In the genomic region with DNA sequence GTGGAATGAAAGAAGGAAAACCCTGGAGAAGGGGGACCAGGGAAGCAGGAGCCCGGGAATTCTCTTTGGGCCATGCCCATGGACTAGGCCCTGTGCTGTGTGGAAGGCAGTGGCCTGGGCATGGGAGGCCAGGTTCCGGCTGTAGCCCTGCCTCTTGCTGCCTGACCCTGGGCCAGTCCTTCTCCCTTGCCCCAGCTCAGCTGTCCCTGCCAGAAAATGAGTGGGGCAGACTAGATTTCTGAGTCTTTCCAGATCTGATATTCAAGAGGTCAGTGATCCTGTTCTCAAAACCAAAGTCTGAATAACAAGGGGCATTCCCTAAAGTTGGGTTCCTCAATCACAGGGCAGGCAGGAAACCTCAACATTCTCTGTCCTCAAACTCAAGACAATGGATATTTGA, we compare ENCODE assay signal across 1 cellular context.
TF ChIP-seq lines count a peak whose summit lies in the region.

No MANE protein-coding gene starts in this region.

TF ChIP-seq in GM23338, 12 proteins besides CTCF, POLR2A, EP300 and RAD21 (continued from another document):
- TF ChIP-seq, protein P1, sequence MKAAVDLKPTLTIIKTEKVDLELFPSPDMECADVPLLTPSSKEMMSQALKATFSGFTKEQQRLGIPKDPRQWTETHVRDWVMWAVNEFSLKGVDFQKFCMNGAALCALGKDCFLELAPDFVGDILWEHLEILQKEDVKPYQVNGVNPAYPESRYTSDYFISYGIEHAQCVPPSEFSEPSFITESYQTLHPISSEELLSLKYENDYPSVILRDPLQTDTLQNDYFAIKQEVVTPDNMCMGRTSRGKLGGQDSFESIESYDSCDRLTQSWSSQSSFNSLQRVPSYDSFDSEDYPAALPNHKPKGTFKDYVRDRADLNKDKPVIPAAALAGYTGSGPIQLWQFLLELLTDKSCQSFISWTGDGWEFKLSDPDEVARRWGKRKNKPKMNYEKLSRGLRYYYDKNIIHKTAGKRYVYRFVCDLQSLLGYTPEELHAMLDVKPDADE (IDR thresholded peaks at IDR 0.05): no peak
- no peak for TF ChIP-seq ZNF331 (CRISPR knock-in tag; IDR thresholded peaks at IDR 0.05; ENCODE audit: low read depth)
- TF ChIP-seq, protein P2, sequence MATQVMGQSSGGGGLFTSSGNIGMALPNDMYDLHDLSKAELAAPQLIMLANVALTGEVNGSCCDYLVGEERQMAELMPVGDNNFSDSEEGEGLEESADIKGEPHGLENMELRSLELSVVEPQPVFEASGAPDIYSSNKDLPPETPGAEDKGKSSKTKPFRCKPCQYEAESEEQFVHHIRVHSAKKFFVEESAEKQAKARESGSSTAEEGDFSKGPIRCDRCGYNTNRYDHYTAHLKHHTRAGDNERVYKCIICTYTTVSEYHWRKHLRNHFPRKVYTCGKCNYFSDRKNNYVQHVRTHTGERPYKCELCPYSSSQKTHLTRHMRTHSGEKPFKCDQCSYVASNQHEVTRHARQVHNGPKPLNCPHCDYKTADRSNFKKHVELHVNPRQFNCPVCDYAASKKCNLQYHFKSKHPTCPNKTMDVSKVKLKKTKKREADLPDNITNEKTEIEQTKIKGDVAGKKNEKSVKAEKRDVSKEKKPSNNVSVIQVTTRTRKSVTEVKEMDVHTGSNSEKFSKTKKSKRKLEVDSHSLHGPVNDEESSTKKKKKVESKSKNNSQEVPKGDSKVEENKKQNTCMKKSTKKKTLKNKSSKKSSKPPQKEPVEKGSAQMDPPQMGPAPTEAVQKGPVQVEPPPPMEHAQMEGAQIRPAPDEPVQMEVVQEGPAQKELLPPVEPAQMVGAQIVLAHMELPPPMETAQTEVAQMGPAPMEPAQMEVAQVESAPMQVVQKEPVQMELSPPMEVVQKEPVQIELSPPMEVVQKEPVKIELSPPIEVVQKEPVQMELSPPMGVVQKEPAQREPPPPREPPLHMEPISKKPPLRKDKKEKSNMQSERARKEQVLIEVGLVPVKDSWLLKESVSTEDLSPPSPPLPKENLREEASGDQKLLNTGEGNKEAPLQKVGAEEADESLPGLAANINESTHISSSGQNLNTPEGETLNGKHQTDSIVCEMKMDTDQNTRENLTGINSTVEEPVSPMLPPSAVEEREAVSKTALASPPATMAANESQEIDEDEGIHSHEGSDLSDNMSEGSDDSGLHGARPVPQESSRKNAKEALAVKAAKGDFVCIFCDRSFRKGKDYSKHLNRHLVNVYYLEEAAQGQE (IDR thresholded peaks at IDR 0.05; ENCODE audit: unreplicated experiment): no peak
- no peak for TF ChIP-seq EZH2 (IDR thresholded peaks at IDR 0.05; ENCODE audit: low read depth, unreplicated experiment)
- TF ChIP-seq STAT1 (IDR thresholded peaks at IDR 0.05; ENCODE audit: unreplicated experiment): no peak
- no peak for TF ChIP-seq EZH2phosphoT487 (IDR thresholded peaks at IDR 0.05; ENCODE audit: unreplicated experiment)
